In genomic region chr9:128371622-128372117, GRCh38 we compare ENCODE assay signal across 8 cellular contexts. TPM values are rescaled to one million over a fixed set of nuclear protein-coding genes. Genes with fewer than 3 reads are reported as not detected.
A peak's percentile ranks its signal among the peaks of the same experiment; 100 is the strongest.
DNase-seq lines count a peak whose midpoint lies in the region; ATAC-seq, FAIRE-seq and TF ChIP-seq lines count a peak whose summit lies in the region.

No MANE protein-coding gene starts in this region.

- peaks cover 9 to 12% of the 10 kb centered on the region in 2 donors for H3K4me1 ChIP-seq in kidney (ENCODE audit: control insufficient read depth in 1 of 2, insufficient read depth in 1 of 2, low read depth in 1 of 2, low read length in 2 of 2)
- peaks cover 14% of the 10 kb centered on the region for H3K4me1 ChIP-seq in testis

- no peaks in the 10 kb centered on the region for H3K9me3 Mint-ChIP-seq in T-helper 2 cell treated with Interferon-gamma antibody and Interleukin-4, amounts not matched to agents 5 μg/mL and 100 μg/mL, for 36 hours

- H3K9me3 ChIP-seq in kidney (ENCODE audit: control insufficient read depth in 1 of 2, low read length in 2 of 2) (no peaks in the 10 kb centered on the region), testis (no peaks in the 10 kb centered on the region)

- H3K4me1 Mint-ChIP-seq in T-helper 2 cell treated with Interferon-gamma antibody and Interleukin-4, amounts not matched to agents 5 μg/mL and 100 μg/mL, for 36 hours (ENCODE audit: low read depth): peaks cover 29% of the 10 kb centered on the region

- peak overlapping the region; percentile 89 to 98 for H3K9ac ChIP-seq in kidney (ENCODE audit: low read length in 2 of 2)

- peak overlapping the region; percentile 19 for H3K27ac ChIP-seq in adipose tissue (ENCODE audit: low read depth, low read length)
- peak overlapping the region; percentile 47 to 87 for H3K27ac ChIP-seq in kidney (ENCODE audit: low read depth in 2 of 2, low read length in 2 of 2)
- peak overlapping the region in 1 of 2 donors; percentile 91 for H3K27ac ChIP-seq in testis

- H3K27me3 ChIP-seq in testis: no peaks in the 10 kb centered on the region

- H3K4me3 Mint-ChIP-seq in T-helper 2 cell treated with Interferon-gamma antibody and Interleukin-4, amounts not matched to agents 5 μg/mL and 100 μg/mL, for 36 hours: peak overlapping the region; percentile 96

- TF ChIP-seq CTCF in kidney (IDR thresholded peaks at IDR 0.05; ENCODE audit: borderline replicate concordance, extremely low read depth, insufficient read depth) (no peak), testis (IDR thresholded peaks at IDR 0.05) (no peak)

- ATAC-seq in HG03378 (IDR thresholded peaks at IDR 0.05; ENCODE audit: unreplicated experiment): no peak

- H3K27me3 Mint-ChIP-seq in T-helper 2 cell treated with Interferon-gamma antibody and Interleukin-4, amounts not matched to agents 5 μg/mL and 100 μg/mL, for 36 hours (ENCODE audit: low read depth): no peaks in the 10 kb centered on the region

- H3K4me3 ChIP-seq in kidney (ENCODE audit: low read length in 2 of 2) (peak overlapping the region; percentile 99 to 100), testis (peak overlapping the region; percentile 70 to 78)

- H3K27ac Mint-ChIP-seq in T-helper 2 cell treated with Interferon-gamma antibody and Interleukin-4, amounts not matched to agents 5 μg/mL and 100 μg/mL, for 36 hours: peak overlapping the region; percentile 96

- in situ Hi-C loops in G401 (cut with HindIII; ENCODE audit: low sequenced_read_pairs): no loop called here

- 0 to 1% (median 0%) methylated on average over 10 of the region's 10 CpGs for WGBS in adipose tissue, 3 donors
- WGBS in testis, 2 donors: 0% methylated on average over 10 of the region's 10 CpGs

- H3K36me3 ChIP-seq in kidney (ENCODE audit: control insufficient read depth in 1 of 2, insufficient read depth in 2 of 2, low read length in 2 of 2) (no peaks in the 10 kb centered on the region), testis (ENCODE audit: low read depth, missing control alignments) (no peaks in the 10 kb centered on the region)

- no peak for FAIRE-seq in kidney (lab: Jason Lieb, UNC)

- intact Hi-C loops in kidney (cut with DNase I): no loop called here
- intact Hi-C loops in testis (cut with DNase I; ENCODE audit: low total_unique reads): loop anchor here (5.0 kb wide), 1 partner anchor 1599 kb away; no protein-coding TSS in a partner anchor

- H3K36me3 Mint-ChIP-seq in T-helper 2 cell treated with Interferon-gamma antibody and Interleukin-4, amounts not matched to agents 5 μg/mL and 100 μg/mL, for 36 hours (ENCODE audit: low read depth): peaks cover 16% of the 10 kb centered on the region

- no peak for DNase-seq in T-helper 2 cell treated with Interferon-gamma antibody and Interleukin-4, amounts not matched to agents 5 μg/mL and 100 μg/mL, for 36 hours (ENCODE audit: low spot score)
- DNase-seq in T-helper 2 cell (no peak), kidney (no peak), testis (no peak), G401 (ENCODE audit: low spot score) (no peak), SK-N-DZ (ENCODE audit: low spot score) (no peak)

- TF ChIP-seq POLR2A in testis (IDR thresholded peaks at IDR 0.05): no peak

RNA-seq across cellular contexts. Expression of gene URM1, which starts 0.5 kb away (rescaled TPM):
- polyA plus RNA-seq in adipose tissue (10 to 100 TPM; 58.8 to 75.4 (median 60.4) TPM), kidney (ENCODE audit: insufficient read depth, low read depth, low replicate concordance) (55.9 TPM), testis (ENCODE audit: insufficient read depth, low read depth, low replicate concordance) (51.1 TPM)
- total RNA-seq in kidney (55.2 TPM), testis (10 to 100 TPM; 31.5 to 36.8 TPM)
- 58.2 and 61.5 TPM in 2 replicates for total RNA-seq in G401 (2014; rRNA removed; shearing (Covaris generic))
- 62.2 and 79.0 TPM in 2 replicates for polyA plus RNA-seq in SK-N-DZ (2014; cell fraction: cytosol; rRNA removed)
- polyA plus RNA-seq in SK-N-DZ (2014; cell fraction: nucleus; rRNA removed): 53.9 and 93.5 TPM in 2 replicates

RNA-seq across cellular contexts. Expression of gene SLC27A4, which starts 31.3 kb away (rescaled TPM):
- polyA plus RNA-seq in adipose tissue (10 to 100 TPM; 10.9 to 16.7 (median 13.6) TPM), kidney (ENCODE audit: insufficient read depth, low read depth, low replicate concordance) (58.7 TPM), testis (ENCODE audit: insufficient read depth, low read depth, low replicate concordance) (37.1 TPM)
- total RNA-seq in kidney (29.3 TPM), testis (10 to 100 TPM; 32.8 to 38.0 TPM)
- 48.7 and 49.0 TPM in 2 replicates for total RNA-seq in G401 (2014; rRNA removed; shearing (Covaris generic))
- 25.5 and 27.0 TPM in 2 replicates for polyA plus RNA-seq in SK-N-DZ (2014; cell fraction: cytosol; rRNA removed)
- polyA plus RNA-seq in SK-N-DZ (2014; cell fraction: nucleus; rRNA removed): 18.5 and 20.6 TPM in 2 replicates

RNA-seq across cellular contexts. Expression of gene CERCAM, which starts 49.0 kb away (rescaled TPM):
- polyA plus RNA-seq in adipose tissue (10 to 100 TPM; 13.8 to 59.4 (median 19.8) TPM), kidney (ENCODE audit: insufficient read depth, low read depth, low replicate concordance) (19.7 TPM), testis (ENCODE audit: insufficient read depth, low read depth, low replicate concordance) (26.0 TPM)
- total RNA-seq in kidney (25.5 TPM), testis (10 to 100 TPM; 19.7 to 21.7 TPM)
- total RNA-seq in G401 (2014; rRNA removed; shearing (Covaris generic)): 10.6 and 11.9 TPM in 2 replicates
- 17.3 and 17.5 TPM in 2 replicates for polyA plus RNA-seq in SK-N-DZ (2014; cell fraction: cytosol; rRNA removed)
- polyA plus RNA-seq in SK-N-DZ (2014; cell fraction: nucleus; rRNA removed): 25.4 and 37.9 TPM in 2 replicates

RNA-seq across cellular contexts. Expression of gene COQ4, which starts 49.0 kb away (rescaled TPM):
- polyA plus RNA-seq in adipose tissue (10 to 100 TPM; 30.6 to 46.2 (median 42.0) TPM), kidney (ENCODE audit: insufficient read depth, low read depth, low replicate concordance) (111 TPM), testis (ENCODE audit: insufficient read depth, low read depth, low replicate concordance) (50.9 TPM)
- total RNA-seq in kidney (59.7 TPM), testis (10 to 100 TPM; 54.9 to 65.0 TPM)
- 35.0 and 44.3 TPM in 2 replicates for total RNA-seq in G401 (2014; rRNA removed; shearing (Covaris generic))
- 44.3 and 60.6 TPM in 2 replicates for polyA plus RNA-seq in SK-N-DZ (2014; cell fraction: cytosol; rRNA removed)
- 95.7 and 104 TPM in 2 replicates for polyA plus RNA-seq in SK-N-DZ (2014; cell fraction: nucleus; rRNA removed)

RNA-seq across cellular contexts. Expression of gene TRUB2, which starts 49.4 kb away (rescaled TPM):
- polyA plus RNA-seq in adipose tissue (10 to 100 TPM in 2 of 3 donors, 1 to 10 TPM in 1; 9.2 to 17.4 (median 10.7) TPM), kidney (ENCODE audit: insufficient read depth, low read depth, low replicate concordance) (40.8 TPM), testis (ENCODE audit: insufficient read depth, low read depth, low replicate concordance) (29.7 TPM)
- total RNA-seq in kidney (22.4 TPM), testis (10 to 100 TPM; 14.6 to 15.0 TPM)
- total RNA-seq in G401 (2014; rRNA removed; shearing (Covaris generic)): 28.2 and 31.8 TPM in 2 replicates
- 22.3 and 25.6 TPM in 2 replicates for polyA plus RNA-seq in SK-N-DZ (2014; cell fraction: cytosol; rRNA removed)
- 11.9 and 20.5 TPM in 2 replicates for polyA plus RNA-seq in SK-N-DZ (2014; cell fraction: nucleus; rRNA removed)
